8 cellular contexts compared by ENCODE assay signal in the genomic region with DNA sequence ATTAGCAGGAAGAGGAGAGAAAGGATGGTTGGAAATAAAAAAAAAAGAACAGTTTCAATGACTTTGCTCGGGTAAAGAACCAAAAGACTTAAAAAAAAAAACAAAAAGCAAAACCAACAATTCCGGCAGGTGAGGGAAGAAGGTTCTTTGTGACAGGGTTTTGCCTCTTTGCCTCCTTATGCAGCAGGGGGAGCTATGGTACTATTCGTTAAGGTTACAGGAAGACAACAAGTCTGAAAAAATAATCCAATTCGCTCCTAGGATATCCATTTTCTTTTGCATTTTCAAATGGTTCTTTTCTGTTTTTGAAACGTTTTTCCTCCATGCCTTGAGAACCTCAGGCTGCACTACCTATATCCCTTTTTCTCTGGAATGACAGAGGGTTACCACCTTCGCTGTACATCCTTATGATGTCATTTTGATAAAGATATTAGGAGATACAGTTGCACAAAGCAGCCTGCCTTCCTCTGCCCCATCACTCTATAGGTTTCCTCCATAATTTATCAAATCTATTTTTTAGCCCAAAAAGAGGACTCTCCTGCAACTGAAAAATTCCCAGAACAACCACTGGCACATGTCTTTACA. TPM values are rescaled to one million over a fixed set of nuclear protein-coding genes. Genes with fewer than 3 reads are reported as not detected.
DNase-seq lines count a peak whose midpoint lies in the region; ATAC-seq, FAIRE-seq and TF ChIP-seq lines count a peak whose summit lies in the region.

No MANE protein-coding gene starts in this region.

- peak; percentile 76 for DNase-seq in ACHN
- peak; percentile 72 for DNase-seq in RPMI7951 (ENCODE audit: low read depth)
- peak; percentile 35 to 73 for DNase-seq in dermis microvascular lymphatic vessel endothelial cell (ENCODE audit: low read depth in 2 of 2)
- peak; percentile 81 for DNase-seq in myocyte (ENCODE audit: low read depth)
- no peak for DNase-seq in activated CD4-positive, CD25-positive, alpha-beta regulatory T cell treated with anti-CD3 and anti-CD28 coated beads, Interleukin-2, amount 50 U/mL, for 72 hours

- peak; percentile 80 for TF ChIP-seq CTCF in LNCAP (IDR thresholded peaks at IDR 0.05)

- ATAC-seq in GM18873 (IDR thresholded peaks at IDR 0.05; ENCODE audit: low FRiP score, unreplicated experiment), result no peak

- in situ Hi-C loops in ACHN (cut with HindIII; ENCODE audit: low pct_ligation_motif_present, low pct_unique_long_range_greater_than_20kb, low sequenced_read_pairs), result no loop called here

- peak; percentile 90 for FAIRE-seq in G401.6 (lab: Jason Lieb, UNC)

RNA-seq across cellular contexts. Expression of gene CFAP20DC, which starts 55.0 kb away (rescaled TPM):
- 11.3 and 12.0 TPM in 2 replicates for total RNA-seq in RPMI7951 (2014; rRNA removed; shearing (Covaris generic))
- total RNA-seq in dermis microvascular lymphatic vessel endothelial cell (0.77 and 0.89 TPM in 2 replicates), myocyte (1.8 TPM in 2 replicates)
- 0.59 TPM for polyA plus RNA-seq in myocyte (2012)
